ENCODE assay signal across 8 cellular contexts in genomic region chr5:17189381-17190036, GRCh38. TPM values are rescaled to one million over a fixed set of nuclear protein-coding genes. Genes with fewer than 3 reads are reported as not detected.
A peak's percentile ranks its signal among the peaks of the same experiment; 100 is the strongest.
DNase-seq lines count a peak whose midpoint lies in the region; ATAC-seq and TF ChIP-seq lines count a peak whose summit lies in the region.

No MANE protein-coding gene starts in this region.

- no peak overlapping the region for H3K27ac ChIP-seq in CD8-positive, alpha-beta memory T cell (ENCODE audit: low read depth, low read length)
- H3K27ac ChIP-seq in IMR-90 (ENCODE audit: insufficient read depth, low read length): peak overlapping the region; percentile 90
- no peak overlapping the region for H3K27ac ChIP-seq in OCI-LY7 (ENCODE audit: low read depth, low read length, poor library complexity, severe bottlenecking)
- peak overlapping the region; percentile 65 for H3K27ac ChIP-seq in osteoblast (ENCODE audit: low read depth, low read length)
- peak overlapping the region; percentile 8 for H3K27ac ChIP-seq in upper lobe of right lung

- no peaks in the 10 kb centered on the region for H3K9me3 ChIP-seq in CD8-positive, alpha-beta memory T cell (ENCODE audit: low read length)
- no peaks in the 10 kb centered on the region for H3K9me3 ChIP-seq in IMR-90 (ENCODE audit: control insufficient read depth, insufficient read depth, low read length)
- no peaks in the 10 kb centered on the region for H3K9me3 ChIP-seq in OCI-LY7 (ENCODE audit: low read length)
- no peaks in the 10 kb centered on the region for H3K9me3 ChIP-seq in osteoblast (ENCODE audit: low read depth, low read length)
- H3K9me3 ChIP-seq in upper lobe of right lung: no peaks in the 10 kb centered on the region

- 80% methylated on average over 1 of the region's 13 CpGs; no CpG with 5 or more reads in 1 of the 2 experiments for WGBS in IMR-90 (ENCODE audit: extremely low coverage in 2 of 2, insufficient read length in 1 of 2), 2 experiments

- in situ Hi-C loops in IMR-90 (cut with MboI; ENCODE audit: low sequenced_read_pairs): loop anchor here (5.0 to 10.0 kb wide), 5 partner anchors 62 to 515 kb away; no protein-coding TSS in a partner anchor

- H3K79me2 ChIP-seq in OCI-LY7 (ENCODE audit: insufficient read depth, low read depth, low read length): no peaks in the 10 kb centered on the region
- H3K79me2 ChIP-seq in osteoblast (ENCODE audit: insufficient read depth, low read length): no peaks in the 10 kb centered on the region

- H4K5ac ChIP-seq in IMR-90 (ENCODE audit: low read depth, low read length): peak overlapping the region; percentile 14

- H2BK5ac ChIP-seq in IMR-90 (ENCODE audit: low read depth, low read length, poor library complexity, severe bottlenecking): peak overlapping the region; percentile 88

- peak overlapping the region; percentile 70 for H2AK9ac ChIP-seq in IMR-90 (replicated peaks; ENCODE audit: low read depth, low read length, poor library complexity)

- DNase-seq in CD8-positive, alpha-beta memory T cell: peak in 4 of 5 donors; percentile 9 to 48 (median 12)
- DNase-seq in IMR-90 (peak; percentile 86), OCI-LY7 (ENCODE audit: low spot score) (peak; percentile 82), activated T-cell treated with anti-CD3 and anti-CD28 coated beads for 48 hours (ENCODE audit: low read depth) (peak; percentile 52), fibroblast of the aortic adventitia (ENCODE audit: low read depth) (peak; percentile 89), osteoblast (ENCODE audit: insufficient read length, low spot score, missing footprints) (no peak), upper lobe of right lung (peak; percentile 77)

- H4K91ac ChIP-seq in IMR-90 (ENCODE audit: insufficient read depth, low read depth, low read length): peak overlapping the region; percentile 90

- H3K4me1 ChIP-seq in CD8-positive, alpha-beta memory T cell (ENCODE audit: insufficient read depth, low read length): no peaks in the 10 kb centered on the region
- H3K4me1 ChIP-seq in IMR-90 (ENCODE audit: control insufficient read depth, insufficient read depth, low read length) (peaks cover 40% of the 10 kb centered on the region), OCI-LY7 (ENCODE audit: insufficient read depth, low read length, poor library complexity, severe bottlenecking) (no peaks in the 10 kb centered on the region), osteoblast (ENCODE audit: insufficient read depth, low read length) (peaks cover 61% of the 10 kb centered on the region), upper lobe of right lung (peaks cover 14% of the 10 kb centered on the region)

- peak overlapping the region; percentile 92 for H2BK120ac ChIP-seq in IMR-90 (ENCODE audit: low read depth, low read length)

- peak overlapping the region; percentile 77 for H3K14ac ChIP-seq in IMR-90 (replicated peaks; ENCODE audit: low read depth, low read length)

- intact Hi-C loops in IMR-90 (cut with micrococcal nuclease) (loop anchor here (1.0 to 10.0 kb wide), 6 partner anchors 57 to 725 kb away; partner anchors contain the start of gene ZNF622), OCI-LY7 (cut with micrococcal nuclease; ENCODE audit: unreplicated experiment) (loop anchor here (1.0 to 5.0 kb wide), 2 partner anchors 252 to 398 kb away; partner anchors contain the start of gene MYO10), upper lobe of right lung (cut with DNase I) (loop anchor here (10.0 kb wide), 1 partner anchor 255 kb away; the partner anchor contains the start of gene MYO10)

- peak overlapping the region; percentile 99 for H2AK5ac ChIP-seq in IMR-90 (ENCODE audit: low read depth, low read length)

- peak overlapping the region; percentile 22 for H3K18ac ChIP-seq in IMR-90 (ENCODE audit: low read depth, low read length)

- H3K4ac ChIP-seq in IMR-90 (ENCODE audit: low read depth, low read length): peak overlapping the region; percentile 82

- peak overlapping the region; percentile 70 for H3K9ac ChIP-seq in IMR-90 (ENCODE audit: low read depth, low read length)

- peak overlapping the region; percentile 69; the same call in 1 of the 2 replicates for H3K23ac ChIP-seq in IMR-90 (ENCODE audit: low read depth, low read length)

- no peak overlapping the region for H3K4me3 ChIP-seq in CD8-positive, alpha-beta memory T cell (ENCODE audit: low read length)
- H3K4me3 ChIP-seq in IMR-90 (ENCODE audit: insufficient read depth, low read depth, low read length) (no peak overlapping the region), OCI-LY7 (ENCODE audit: low read depth, low read length, poor library complexity, severe bottlenecking) (no peak overlapping the region), fibroblast of the aortic adventitia (ENCODE audit: low read depth, low read length) (no peak overlapping the region), osteoblast (ENCODE audit: insufficient read depth, low read length) (no peak overlapping the region), upper lobe of right lung (no peak overlapping the region)

- peak overlapping the region; percentile 42 to 81; a peak in 3 of 4 replicates for H4K8ac ChIP-seq in IMR-90 (ENCODE audit: low read depth in 2 of 2, low read length in 2 of 2)

- H3K36me3 ChIP-seq in CD8-positive, alpha-beta memory T cell (ENCODE audit: insufficient read depth, low read length): no peaks in the 10 kb centered on the region
- H3K36me3 ChIP-seq in IMR-90 (ENCODE audit: control insufficient read depth, insufficient read depth, low read length) (no peaks in the 10 kb centered on the region), OCI-LY7 (ENCODE audit: insufficient read depth, low read length) (no peaks in the 10 kb centered on the region), osteoblast (ENCODE audit: insufficient read depth, low read length) (no peaks in the 10 kb centered on the region), upper lobe of right lung (no peaks in the 10 kb centered on the region)

- H3K4me2 ChIP-seq in IMR-90 (ENCODE audit: low read depth, low read length) (no peak overlapping the region), OCI-LY7 (ENCODE audit: low read length) (no peak overlapping the region), osteoblast (ENCODE audit: insufficient read depth, low read length) (peak overlapping the region; percentile 51)

- peaks cover 0 to 7% (median 0%) of the 10 kb centered on the region in 5 donors for H3K9me3 Mint-ChIP-seq in CD8-positive, alpha-beta memory T cell

- H3K79me1 ChIP-seq in IMR-90 (ENCODE audit: low read depth in 1 of 2, low read length in 2 of 2): peaks cover 7 to 41% of the 10 kb centered on the region in 2 experiments; a peak in 3 of 4 replicates

- no peaks in the 10 kb centered on the region for H3K9me2 ChIP-seq in OCI-LY7 (ENCODE audit: insufficient read depth, low read length)

- no peaks in the 10 kb centered on the region for H3K4me1 Mint-ChIP-seq in CD8-positive, alpha-beta memory T cell

- dilution Hi-C loops in IMR-90 (cut with HindIII; ENCODE audit: low sequenced_read_pairs, unreplicated experiment): loop anchor here (25.0 kb wide), 1 partner anchor 402 kb away; no protein-coding TSS in a partner anchor

- no peak overlapping the region for H3K4me3 Mint-ChIP-seq in CD8-positive, alpha-beta memory T cell

- H3K27ac Mint-ChIP-seq in CD8-positive, alpha-beta memory T cell: no peak overlapping the region

- H2AFZ ChIP-seq in IMR-90 (replicated peaks; ENCODE audit: low read length, poor library complexity) (peak overlapping the region; percentile 85), OCI-LY7 (ENCODE audit: low read length) (no peak overlapping the region), osteoblast (ENCODE audit: low read length) (peak overlapping the region; percentile 82)

- BruUV-seq in IMR-90 (replicated peaks; lab: Mats Ljungman, UMichigan) (no TSS peak), OCI-LY7 (replicated peaks; lab: Mats Ljungman, UMichigan) (no TSS peak)

- TF ChIP-seq CTCF in IMR-90 (conservative IDR thresholded peaks at IDR 0.05; ENCODE audit: low read depth, low read length): peak; percentile 78
- TF ChIP-seq CTCF in OCI-LY7 (conservative IDR thresholded peaks at IDR 0.05; ENCODE audit: low read length): peak; percentile 94
- TF ChIP-seq CTCF in fibroblast of the aortic adventitia (IDR thresholded peaks at IDR 0.05; ENCODE audit: insufficient read depth, low read length): peak; percentile 83
- peak; percentile 87 for TF ChIP-seq CTCF in osteoblast (IDR thresholded peaks at IDR 0.05; ENCODE audit: extremely low read depth, low read depth, low read length)
- TF ChIP-seq CTCF in upper lobe of right lung (IDR thresholded peaks at IDR 0.05): peak; percentile 91

- peak overlapping the region; percentile 70 for H3K56ac ChIP-seq in IMR-90 (ENCODE audit: extremely low read depth, insufficient read depth, low read length)

- H3K9me1 ChIP-seq in IMR-90 (ENCODE audit: insufficient read depth, low read length): peaks cover 23% of the 10 kb centered on the region

- H3K27me3 Mint-ChIP-seq in CD8-positive, alpha-beta memory T cell: peaks cover 2 to 4% of the 10 kb centered on the region in 2 donors

- H2BK20ac ChIP-seq in IMR-90 (ENCODE audit: low read depth, low read length): peak overlapping the region; percentile 95

- POLR2A ChIA-PET in CD8-positive, alpha-beta memory T cell (lab: Charles Lee): no interaction called here
- POLR2A ChIA-PET in IMR-90 (lab: Charles Lee; ENCODE audit: unreplicated experiment) (interaction anchor here (0.5 to 0.9 kb wide), 2 partner anchors 236 to 257 kb away, joined by 3 read pairs; no protein-coding TSS in a partner anchor), OCI-LY7 (lab: Charles Lee) (no interaction called here)

- CTCF ChIA-PET in CD8-positive, alpha-beta memory T cell (lab: Charles Lee): interaction anchor here (0.8 to 1.1 kb wide), 3 partner anchors 9 to 397 kb away, joined by 3 to 5 read pairs (median 3); no protein-coding TSS in a partner anchor
- CTCF ChIA-PET in IMR-90 (lab: Yijun Ruan, JAX) (interaction anchor here (0.6 to 2.1 kb wide), 28 partner anchors 14 to 545 kb away, joined by 3 to 14 read pairs (median 4); no protein-coding TSS in a partner anchor), OCI-LY7 (lab: Charles Lee; ENCODE audit: unreplicated experiment) (no interaction called here)

- TF ChIP-seq POLR2A in IMR-90 (IDR thresholded peaks at IDR 0.05; ENCODE audit: low read depth, low read length): peak; percentile 58; the same call in 1 of the 2 replicates

- peak overlapping the region; percentile 92; the same call in 2 of the 3 replicates for H2BK15ac ChIP-seq in IMR-90 (ENCODE audit: low read depth, low read length)

- H4K20me1 ChIP-seq in IMR-90 (ENCODE audit: insufficient read depth, low read length): peaks cover 12% of the 10 kb centered on the region; the same call in 1 of the 2 replicates
- no peaks in the 10 kb centered on the region for H4K20me1 ChIP-seq in OCI-LY7 (ENCODE audit: insufficient read depth, low read length)
- no peaks in the 10 kb centered on the region for H4K20me1 ChIP-seq in osteoblast (ENCODE audit: insufficient read depth, low read length)

- peak; percentile 73 for ATAC-seq in GM19452 (IDR thresholded peaks at IDR 0.05; ENCODE audit: unreplicated experiment)
- peak; percentile 7; the same call in 1 of the 2 replicates for ATAC-seq in IMR-90 (ENCODE audit: low read depth)
- peak; percentile 79 for ATAC-seq in upper lobe of right lung

- H3K36me3 Mint-ChIP-seq in CD8-positive, alpha-beta memory T cell: no peaks in the 10 kb centered on the region

- no peaks in the 10 kb centered on the region for H3K27me3 ChIP-seq in CD8-positive, alpha-beta memory T cell (ENCODE audit: insufficient read depth, low read length, poor library complexity, severe bottlenecking)
- H3K27me3 ChIP-seq in IMR-90 (ENCODE audit: control insufficient read depth, insufficient read depth, low read length) (no peaks in the 10 kb centered on the region), osteoblast (ENCODE audit: insufficient read depth, low read length) (no peaks in the 10 kb centered on the region), upper lobe of right lung (no peaks in the 10 kb centered on the region)

- TF ChIP-seq RAD21 in IMR-90 (IDR thresholded peaks at IDR 0.05; ENCODE audit: low read length): peak; percentile 88

RNA-seq across cellular contexts. Expression of gene BASP1, which starts 27.9 kb away (rescaled TPM):
- under 1 TPM; 0.28 to 0.49 TPM for total RNA-seq in CD8-positive, alpha-beta memory T cell
- polyA plus RNA-seq in CD8-positive, alpha-beta memory T cell: not detected
- total RNA-seq in IMR-90 (2012; rRNA removed): 39.6 and 70.5 TPM in 2 replicates
- polyA plus RNA-seq in IMR-90 (2012; rRNA removed): 103 and 121 TPM in 2 replicates
- 112 and 166 TPM in 2 replicates for polyA plus RNA-seq in IMR-90 (2012; cell fraction: cytosol; rRNA removed)
- 48.2 and 69.4 TPM in 2 replicates for polyA plus RNA-seq in IMR-90 (2012; cell fraction: nucleus; rRNA removed; ENCODE audit: low replicate concordance)
- 62.1 and 64.8 TPM in 2 replicates for total RNA-seq in OCI-LY7 (2014; rRNA removed; shearing (Covaris generic))
- 23.4 and 28.1 TPM in 2 replicates for total RNA-seq in OCI-LY7 (2022)
- 18.5 and 50.7 TPM in 2 replicates for total RNA-seq in fibroblast of the aortic adventitia (ENCODE audit: low replicate concordance)
- 242 and 272 TPM in 2 replicates for total RNA-seq in osteoblast
- total RNA-seq in upper lobe of right lung: 31.1 TPM

Comparison
In these comparisons a context has a peak if more than half of its experiments do, and no peak if none do; other contexts are left out.
1. H3K27ac ChIP-seq: peak in IMR-90 (single experiment), osteoblast (single experiment) and upper lobe of right lung (single experiment); none in CD8-positive, alpha-beta memory T cell (single experiment) and OCI-LY7 (single experiment).
2. ATAC-seq: peak in every context shown above with its lines; median percentile 79 in upper lobe of right lung; 73 in GM19452; 7 in IMR-90.
3. RNA of gene BASP1, which starts 27.9 kb away (total RNA-seq): 242 to 272 TPM in osteoblast, 23.4 to 64.8 TPM in OCI-LY7, 39.6 to 70.5 TPM in IMR-90, 31.1 TPM in upper lobe of right lung (single experiment) and 18.5 to 50.7 TPM in fibroblast of the aortic adventitia; 0.28 to 0.49 TPM in CD8-positive, alpha-beta memory T cell; every median in the first group is over 10 times any median in the second.
4. Peak in every context shown above with its lines, with median percentiles within 50 percentile points of each other: CTCF ChIP-seq.